18 cellular contexts compared by ENCODE assay signal in the genomic region with DNA sequence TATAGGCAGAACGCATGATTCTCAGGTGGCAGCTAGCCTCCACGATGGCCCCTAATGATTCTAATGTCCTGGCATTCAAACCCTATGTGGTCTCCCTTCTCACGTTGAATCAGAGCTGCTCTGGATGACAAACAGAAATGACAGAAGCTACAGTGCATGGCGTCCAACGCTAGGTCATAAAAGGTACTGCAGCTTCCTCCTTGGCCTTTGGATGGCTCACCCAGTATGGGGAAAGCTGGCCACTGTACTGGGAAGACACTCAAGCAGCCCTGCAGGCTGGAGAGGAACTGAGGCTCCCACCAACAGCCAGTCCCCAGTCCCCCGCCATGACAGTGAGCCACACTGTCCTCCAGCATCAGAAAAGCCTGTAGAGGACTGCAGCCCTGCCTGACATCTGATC.
A peak's percentile ranks its signal among the peaks of the same experiment; 100 is the strongest.
DNase-seq lines count a peak whose midpoint lies in the region; ATAC-seq, FAIRE-seq and TF ChIP-seq lines count a peak whose summit lies in the region.
"Had no signal": no experiment of that assay in that cellular context is flagged by ENCODE, and none has a peak within 500 bp of the region (broad histone marks: within the 10 kb centered on the region; RNA-seq: fewer than 3 reads in every experiment).

No MANE protein-coding gene starts in this region.

- no peaks in the 10 kb centered on the region for H3K9me3 ChIP-seq in HepG2 (ENCODE audit: low read length)
- H3K9me3 ChIP-seq in right lobe of liver = no peaks in the 10 kb centered on the region
- H3K9me3 ChIP-seq in gastrocnemius medialis = no peaks in the 10 kb centered on the region

- TF ChIP-seq EP300 in HepG2 (IDR thresholded peaks at IDR 0.05; ENCODE audit: low read depth in 2 of 2, low read length in 2 of 2) (no peak), HepG2 (CRISPR knock-in tag; IDR thresholded peaks at IDR 0.05; ENCODE audit: borderline replicate concordance) (no peak)

- no peak for TF ChIP-seq POLR2A in HepG2 (IDR thresholded peaks at IDR 0.05; ENCODE audit: insufficient read depth in 1 of 2, low read depth in 2 of 2, low read length in 2 of 2)
- TF ChIP-seq POLR2A in right lobe of liver (IDR thresholded peaks at IDR 0.05) = no peak
- no peak for TF ChIP-seq POLR2A in gastrocnemius medialis (IDR thresholded peaks at IDR 0.05)

- TF ChIP-seq RAD21 in HepG2 (CRISPR knock-in tag; IDR thresholded peaks at IDR 0.05) = no peak

- ATAC-seq in HepG2 = peak; percentile 88
- ATAC-seq in right lobe of liver = no peak
- no peak for ATAC-seq in left lobe of liver
- no peak for ATAC-seq in gastrocnemius medialis
- ATAC-seq in HG02588 (IDR thresholded peaks at IDR 0.05; ENCODE audit: unreplicated experiment) = no peak
- ATAC-seq in GM21526 (IDR thresholded peaks at IDR 0.05; ENCODE audit: low FRiP score, unreplicated experiment) = no peak
- ATAC-seq: GM12878 had no signal

- DNase-seq in HepG2 (ENCODE audit: low spot score) (no peak), right lobe of liver (no peak), NAMALWA (ENCODE audit: low spot score) (peak; percentile 11), left lobe of liver (ENCODE audit: low spot score) (peak; percentile 31), gastrocnemius medialis (no peak)
- DNase-seq: HCEC 1CT, KBM-7, NCI-H187 treated with DMSO at 0.1 percent for 48 hours, NCI-H2171, NCI-H446 treated with DMSO at 0.1 percent for 48 hours, NCI-H774, Right ventricle myocardium superior had no signal

- 21% methylated on average over 3 of the region's 6 CpGs for WGBS in HepG2 (ENCODE audit: low lambda C conversion rate)
- no CpG with 5 or more reads among the region's 6 CpGs for WGBS in right lobe of liver (ENCODE audit: insufficient coverage, low coverage, low lambda C conversion rate, missing lambda C conversion rate)

- H3K4me3 ChIP-seq in HepG2 (replicated peaks in 1 of 3; ENCODE audit: insufficient read depth in 1 of 3, low read depth in 2 of 3, low read length in 3 of 3) (no peak overlapping the region), right lobe of liver (no peak overlapping the region), gastrocnemius medialis (no peak overlapping the region)
- H3K4me3 ChIP-seq: BLaER1, GM12878 had no signal

- no peak for FAIRE-seq in HepG2 (lab: Jason Lieb, UNC)
- FAIRE-seq: GM12878, GM18507 had no signal

- no peak overlapping the region for H2AFZ ChIP-seq in HepG2 (ENCODE audit: low read length)

- H3K27ac ChIP-seq in HepG2 (ENCODE audit: extremely low read length, insufficient read depth, low read length) (no peak overlapping the region), right lobe of liver (no peak overlapping the region), gastrocnemius medialis (no peak overlapping the region)
- H3K27ac ChIP-seq: BLaER1, HL-60 had no signal

- H3K79me2 ChIP-seq in HepG2 (ENCODE audit: insufficient read depth, low read length) = no peaks in the 10 kb centered on the region

- H4K20me1 ChIP-seq in HepG2 (ENCODE audit: insufficient read depth, low read length) = no peaks in the 10 kb centered on the region
- H4K20me1 ChIP-seq: BLaER1 had no signal

- H3K4me2 ChIP-seq in HepG2 (ENCODE audit: low read depth, low read length) = no peak overlapping the region
- H3K4me2 ChIP-seq: BLaER1 had no signal

- POLR2A ChIA-PET in HepG2 (lab: Yijun Ruan, JAX) = no interaction called here

- H3K4me1 ChIP-seq in HepG2 (ENCODE audit: insufficient read depth, low read length) (peaks cover 8% of the 10 kb centered on the region), right lobe of liver (peaks cover 0 to 15% (median 3%) of the 10 kb centered on the region in 4 donors), gastrocnemius medialis (peaks cover 0 to 9% of the 10 kb centered on the region in 2 donors)

- H3K27me3 ChIP-seq in HepG2 (ENCODE audit: control insufficient read depth in 1 of 2, insufficient read depth in 2 of 2, low read length in 2 of 2) = peaks cover 1 to 31% of the 10 kb centered on the region in 2 experiments; a peak in 4 of 5 replicates
- H3K27me3 ChIP-seq in right lobe of liver = no peaks in the 10 kb centered on the region
- no peaks in the 10 kb centered on the region for H3K27me3 ChIP-seq in gastrocnemius medialis
- H3K27me3 ChIP-seq: BLaER1 had no signal

- TF ChIP-seq CTCF in HepG2 (CRISPR knock-in tag; IDR thresholded peaks at IDR 0.05) (no peak), right lobe of liver (IDR thresholded peaks at IDR 0.05) (no peak), gastrocnemius medialis (IDR thresholded peaks at IDR 0.05 in 4 of 5, conservative IDR thresholded peaks at IDR 0.05 in 1 of 5) (no peak)

- in situ Hi-C loops in HepG2 (cut with HindIII; ENCODE audit: extremely low pct_ligation_motif_present, low pct_unique_long_range_greater_than_20kb) (no loop called here), gastrocnemius medialis (cut with MboI; ENCODE audit: low sequenced_read_pairs in 4 of 4) (no loop called here)

- CTCF ChIA-PET in HepG2 (lab: Yijun Ruan, JAX; ENCODE audit: low intra/inter-chr PET ratio, low total read pairs) = no interaction called here

- intact Hi-C loops in HepG2 (cut with micrococcal nuclease; ENCODE audit: unreplicated experiment) = no loop called here
- intact Hi-C loops in right lobe of liver (cut with DNase I) = no loop called here
- intact Hi-C loops in gastrocnemius medialis (cut with DNase I; ENCODE audit: low total_unique reads) = no loop called here

- no peaks in the 10 kb centered on the region for H3K36me3 ChIP-seq in HepG2 (replicated peaks in 1 of 2; ENCODE audit: control insufficient read depth in 1 of 2, insufficient read depth in 2 of 2, low read length in 2 of 2)
- H3K36me3 ChIP-seq in right lobe of liver = no peaks in the 10 kb centered on the region
- no peaks in the 10 kb centered on the region for H3K36me3 ChIP-seq in gastrocnemius medialis
- H3K36me3 ChIP-seq: BLaER1 had no signal

- no peak overlapping the region for H3K9ac ChIP-seq in HepG2 (ENCODE audit: insufficient read depth, low read depth, low read length)
- H3K9ac ChIP-seq: BLaER1 had no signal

- BruUV-seq in HepG2 (replicated peaks; lab: Mats Ljungman, UMichigan) = no TSS peak

TF ChIP-seq in HepG2, 621 proteins besides CTCF, POLR2A, EP300 and RAD21 (continues in another document):
- no peak for TF ChIP-seq HCFC1 (IDR thresholded peaks at IDR 0.05; ENCODE audit: low read depth, low read length)
- TF ChIP-seq, protein P1, sequence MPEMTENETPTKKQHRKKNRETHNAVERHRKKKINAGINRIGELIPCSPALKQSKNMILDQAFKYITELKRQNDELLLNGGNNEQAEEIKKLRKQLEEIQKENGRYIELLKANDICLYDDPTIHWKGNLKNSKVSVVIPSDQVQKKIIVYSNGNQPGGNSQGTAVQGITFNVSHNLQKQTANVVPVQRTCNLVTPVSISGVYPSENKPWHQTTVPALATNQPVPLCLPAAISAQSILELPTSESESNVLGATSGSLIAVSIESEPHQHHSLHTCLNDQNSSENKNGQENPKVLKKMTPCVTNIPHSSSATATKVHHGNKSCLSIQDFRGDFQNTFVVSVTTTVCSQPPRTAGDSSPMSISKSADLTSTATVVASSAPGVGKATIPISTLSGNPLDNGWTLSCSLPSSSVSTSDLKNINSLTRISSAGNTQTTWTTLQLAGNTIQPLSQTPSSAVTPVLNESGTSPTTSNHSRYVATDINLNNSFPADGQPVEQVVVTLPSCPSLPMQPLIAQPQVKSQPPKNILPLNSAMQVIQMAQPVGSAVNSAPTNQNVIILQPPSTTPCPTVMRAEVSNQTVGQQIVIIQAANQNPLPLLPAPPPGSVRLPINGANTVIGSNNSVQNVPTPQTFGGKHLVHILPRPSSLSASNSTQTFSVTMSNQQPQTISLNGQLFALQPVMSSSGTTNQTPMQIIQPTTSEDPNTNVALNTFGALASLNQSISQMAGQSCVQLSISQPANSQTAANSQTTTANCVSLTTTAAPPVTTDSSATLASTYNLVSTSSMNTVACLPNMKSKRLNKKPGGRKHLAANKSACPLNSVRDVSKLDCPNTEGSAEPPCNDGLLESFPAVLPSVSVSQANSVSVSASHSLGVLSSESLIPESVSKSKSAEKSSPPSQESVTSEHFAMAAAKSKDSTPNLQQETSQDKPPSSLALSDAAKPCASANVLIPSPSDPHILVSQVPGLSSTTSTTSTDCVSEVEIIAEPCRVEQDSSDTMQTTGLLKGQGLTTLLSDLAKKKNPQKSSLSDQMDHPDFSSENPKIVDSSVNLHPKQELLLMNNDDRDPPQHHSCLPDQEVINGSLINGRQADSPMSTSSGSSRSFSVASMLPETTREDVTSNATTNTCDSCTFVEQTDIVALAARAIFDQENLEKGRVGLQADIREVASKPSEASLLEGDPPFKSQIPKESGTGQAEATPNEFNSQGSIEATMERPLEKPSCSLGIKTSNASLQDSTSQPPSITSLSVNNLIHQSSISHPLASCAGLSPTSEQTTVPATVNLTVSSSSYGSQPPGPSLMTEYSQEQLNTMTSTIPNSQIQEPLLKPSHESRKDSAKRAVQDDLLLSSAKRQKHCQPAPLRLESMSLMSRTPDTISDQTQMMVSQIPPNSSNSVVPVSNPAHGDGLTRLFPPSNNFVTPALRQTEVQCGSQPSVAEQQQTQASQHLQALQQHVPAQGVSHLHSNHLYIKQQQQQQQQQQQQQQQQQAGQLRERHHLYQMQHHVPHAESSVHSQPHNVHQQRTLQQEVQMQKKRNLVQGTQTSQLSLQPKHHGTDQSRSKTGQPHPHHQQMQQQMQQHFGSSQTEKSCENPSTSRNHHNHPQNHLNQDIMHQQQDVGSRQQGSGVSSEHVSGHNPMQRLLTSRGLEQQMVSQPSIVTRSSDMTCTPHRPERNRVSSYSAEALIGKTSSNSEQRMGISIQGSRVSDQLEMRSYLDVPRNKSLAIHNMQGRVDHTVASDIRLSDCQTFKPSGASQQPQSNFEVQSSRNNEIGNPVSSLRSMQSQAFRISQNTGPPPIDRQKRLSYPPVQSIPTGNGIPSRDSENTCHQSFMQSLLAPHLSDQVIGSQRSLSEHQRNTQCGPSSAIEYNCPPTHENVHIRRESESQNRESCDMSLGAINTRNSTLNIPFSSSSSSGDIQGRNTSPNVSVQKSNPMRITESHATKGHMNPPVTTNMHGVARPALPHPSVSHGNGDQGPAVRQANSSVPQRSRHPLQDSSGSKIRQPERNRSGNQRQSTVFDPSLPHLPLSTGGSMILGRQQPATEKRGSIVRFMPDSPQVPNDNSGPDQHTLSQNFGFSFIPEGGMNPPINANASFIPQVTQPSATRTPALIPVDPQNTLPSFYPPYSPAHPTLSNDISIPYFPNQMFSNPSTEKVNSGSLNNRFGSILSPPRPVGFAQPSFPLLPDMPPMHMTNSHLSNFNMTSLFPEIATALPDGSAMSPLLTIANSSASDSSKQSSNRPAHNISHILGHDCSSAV (CRISPR knock-in tag; IDR thresholded peaks at IDR 0.05; ENCODE audit: borderline replicate concordance) = no peak
- TF ChIP-seq ZNF878 (CRISPR knock-in tag; IDR thresholded peaks at IDR 0.05) = no peak
- TF ChIP-seq GTF3A (CRISPR knock-in tag; conservative IDR thresholded peaks at IDR 0.05) = no peak
- TF ChIP-seq TAF1 (CRISPR knock-in tag; IDR thresholded peaks at IDR 0.05) = no peak
- no peak for TF ChIP-seq JUND (CRISPR knock-in tag; IDR thresholded peaks at IDR 0.05)
- no peak for TF ChIP-seq FOXJ3 (CRISPR knock-in tag; IDR thresholded peaks at IDR 0.05; ENCODE audit: borderline replicate concordance)
- no peak for TF ChIP-seq MTF2 (CRISPR knock-in tag; IDR thresholded peaks at IDR 0.05; ENCODE audit: borderline replicate concordance)
- TF ChIP-seq ZNF652 (CRISPR knock-in tag; IDR thresholded peaks at IDR 0.05; ENCODE audit: borderline replicate concordance, low read depth) = no peak

Comparison
In these comparisons a context has a peak if more than half of its experiments do, and no peak if none do; other contexts are left out.
1. DNase-seq: peak in NAMALWA (single experiment) and left lobe of liver (single experiment); none in HepG2 (single experiment), right lobe of liver (0 of 3) and gastrocnemius medialis (0 of 2).